Comparison of ENCODE assay signal across 11 cellular contexts in the genomic region with DNA sequence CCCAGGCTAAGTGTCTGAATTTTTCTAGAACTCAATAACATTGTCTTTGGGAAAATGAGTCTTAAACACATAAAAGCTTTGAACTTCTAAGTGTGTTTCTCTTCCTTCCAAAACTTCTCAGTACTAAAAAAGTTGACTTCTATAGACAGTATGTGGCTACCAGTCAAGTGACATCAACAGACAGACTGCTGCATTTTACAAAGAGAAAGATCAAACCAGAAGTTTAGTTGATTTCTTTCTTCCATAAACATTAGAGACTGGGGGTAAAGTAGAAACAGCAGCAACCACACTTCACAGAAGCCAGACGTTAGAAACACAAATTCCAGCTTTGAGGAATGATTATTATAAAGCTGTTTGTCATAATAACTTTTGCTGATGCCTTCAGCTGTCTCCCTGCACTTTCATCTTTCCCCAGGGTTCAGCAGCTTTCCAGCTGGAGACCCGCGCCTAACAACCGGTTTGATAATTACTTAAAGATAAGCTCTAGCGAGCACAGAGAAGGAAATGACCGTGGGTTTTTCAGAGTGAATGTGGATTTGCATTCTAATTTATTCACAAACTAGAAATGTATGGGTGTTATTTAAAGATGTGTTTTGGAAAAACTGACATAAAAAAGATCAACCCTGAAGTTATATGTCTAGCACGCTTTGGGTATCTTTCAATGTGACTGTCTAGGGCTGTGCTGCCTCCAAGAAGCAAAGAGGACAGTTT. TPM values are rescaled to one million over a fixed set of nuclear protein-coding genes. Genes with fewer than 3 reads are reported as not detected.
DNase-seq lines count a peak whose midpoint lies in the region; ATAC-seq, FAIRE-seq and TF ChIP-seq lines count a peak whose summit lies in the region.
"Had no signal": no experiment of that assay in that cellular context is flagged by ENCODE, and none has a peak within 500 bp of the region (broad histone marks: within the 10 kb centered on the region; RNA-seq: fewer than 3 reads in every experiment).

No MANE protein-coding gene starts in this region.

- peaks cover 0 to 6% of the 10 kb centered on the region in 2 donors for H3K4me1 ChIP-seq in kidney (ENCODE audit: control insufficient read depth in 1 of 2, insufficient read depth in 1 of 2, low read depth in 1 of 2, low read length in 2 of 2)

- H3K9me3 ChIP-seq in kidney (ENCODE audit: control insufficient read depth in 1 of 2, low read length in 2 of 2) = no peaks in the 10 kb centered on the region

- H3K9ac ChIP-seq in kidney (ENCODE audit: low read length in 2 of 2) = peak overlapping the region in 1 of 2 donors; percentile 9

- no peaks in the 10 kb centered on the region for H3K36me3 ChIP-seq in GM06990 (ENCODE audit: control insufficient read depth, insufficient read depth, low read length)
- no peaks in the 10 kb centered on the region for H3K36me3 ChIP-seq in kidney (ENCODE audit: control insufficient read depth in 1 of 2, insufficient read depth in 2 of 2, low read length in 2 of 2)

- intact Hi-C loops in kidney (cut with DNase I) = no loop called here
- intact Hi-C loops in head of caudate nucleus (cut with DNase I) = no loop called here

- no peaks in the 10 kb centered on the region for H3K27me3 ChIP-seq in GM06990 (replicated peaks; ENCODE audit: control insufficient read depth, insufficient read depth, low read length)

- DNase-seq in GM06990 (ENCODE audit: extremely low read depth, insufficient read length) = no peak
- DNase-seq in kidney = no peak
- no peak for DNase-seq in head of caudate nucleus
- DNase-seq in GDM1 (lab: John Stamatoyannopoulos, UW) = no peak
- DNase-seq in NK-92 treated with Interleukin-12 subunit alpha and Interleukin-12 subunit beta, amount 100 ng/mL, for 24 hours (lab: John Stamatoyannopoulos, UW) = no peak
- DNase-seq in T-helper 2 cell = no peak
- DNase-seq: DMS79 treated with DMSO at 0.1 percent for 48 hours; SIG-M5; stimulated activated CD4-positive, alpha-beta T cell treated with anti-CD3 and anti-CD28 coated beads, Interleukin-12 subunit alpha, Interleukin-12 subunit beta, amount 100 ng/mL, for 4 hours had no signal

- no peak for TF ChIP-seq CTCF in GM06990 (IDR thresholded peaks at IDR 0.05; ENCODE audit: insufficient read depth, low read length, poor library complexity, severe bottlenecking)
- TF ChIP-seq CTCF in kidney (IDR thresholded peaks at IDR 0.05; ENCODE audit: borderline replicate concordance, extremely low read depth, insufficient read depth) = no peak

- H3K4me3 ChIP-seq in GM06990 (replicated peaks; ENCODE audit: low read depth, low read length) (peak overlapping the region; percentile 17), kidney (ENCODE audit: low read length in 2 of 2) (peak overlapping the region; percentile 63 to 68)

- FAIRE-seq in kidney (lab: Jason Lieb, UNC) = no peak

- H3K27ac ChIP-seq in kidney (ENCODE audit: low read depth in 2 of 2, low read length in 2 of 2) = peak overlapping the region in 1 of 2 donors; percentile 51

- ATAC-seq in GM19468 (IDR thresholded peaks at IDR 0.05; ENCODE audit: extremely low read depth, unreplicated experiment) = peak; percentile 59
- peak; percentile 75 for ATAC-seq in HG03460 (IDR thresholded peaks at IDR 0.05; ENCODE audit: unreplicated experiment)

RNA-seq across cellular contexts. Expression of a gene that starts 15.2 kb away (rescaled TPM):
- 6.7 TPM for total RNA-seq in kidney
- polyA plus RNA-seq in kidney (ENCODE audit: insufficient read depth, low read depth, low replicate concordance) = 3.9 TPM

RNA-seq across cellular contexts. Expression of a gene that starts 21.3 kb away (rescaled TPM):
- total RNA-seq in kidney = not detected
- not detected for polyA plus RNA-seq in kidney (ENCODE audit: insufficient read depth, low read depth, low replicate concordance)

RNA-seq across cellular contexts. Expression of a gene that starts 53.0 kb away (rescaled TPM):
- total RNA-seq in kidney = 355 TPM
- polyA plus RNA-seq in kidney (ENCODE audit: insufficient read depth, low read depth, low replicate concordance) = 5.1 TPM
